Comparison of ENCODE assay signal across 6 cellular contexts in the genomic region with DNA sequence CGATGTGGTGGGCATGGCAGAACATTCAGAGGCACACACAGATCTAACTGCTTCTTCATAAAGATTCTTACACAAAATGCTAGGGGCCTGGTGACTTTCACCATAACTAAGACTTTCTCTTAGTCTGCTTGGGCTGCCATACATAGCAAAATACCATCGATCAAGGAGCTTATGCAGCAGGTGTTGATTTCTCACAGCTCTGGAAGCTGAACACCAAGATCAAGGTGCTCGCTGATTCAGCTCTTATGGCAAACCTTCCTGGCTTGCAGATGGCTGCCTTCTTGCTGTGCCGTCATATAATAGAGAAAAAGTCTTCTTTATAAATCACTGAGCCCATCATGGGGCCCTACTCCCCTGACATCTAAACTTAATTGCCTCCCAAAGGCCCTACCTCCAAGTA.
"Had no signal": no experiment of that assay in that cellular context is flagged by ENCODE, and none has a peak within 500 bp of the region (broad histone marks: within the 10 kb centered on the region; RNA-seq: fewer than 3 reads in every experiment).

No MANE protein-coding gene starts in this region.

- DNase-seq: H9, HFFc6, IMR-90 had no signal

- H3K4me2 ChIP-seq: GM23338 had no signal

- H2AFZ ChIP-seq: GM23338 had no signal

- H3K4me3 ChIP-seq: GM23338, K562 had no signal

- ATAC-seq: GM23338, HCT116, K562 had no signal
